Comparison of ENCODE assay signal across 1 cellular context in genomic region chr5:125659316-125660071, GRCh38.
TF ChIP-seq lines count a peak whose summit lies in the region.

No MANE protein-coding gene starts in this region.

TF ChIP-seq in HEK293, 187 proteins besides CTCF, POLR2A, EP300 and RAD21 (continued from another document and continues in another):
- TF ChIP-seq ZNF133 (tag by site-specific recombination; IDR thresholded peaks at IDR 0.05) (no peak), ZEB2 (tag by site-specific recombination; IDR thresholded peaks at IDR 0.05) (peak; percentile 91), ELK4 (IDR thresholded peaks at IDR 0.05; ENCODE audit: borderline replicate concordance, low read depth, low read length) (no peak), ZNF521 (tag by site-specific recombination; IDR thresholded peaks at IDR 0.05) (no peak), ZNF645 (tag by site-specific recombination; IDR thresholded peaks at IDR 0.05) (peak; percentile 85; the same call in 1 of the 2 replicates), ZNF214 (tag by site-specific recombination; IDR thresholded peaks at IDR 0.05; ENCODE audit: borderline replicate concordance) (no peak), ZNF324 (tag by site-specific recombination; IDR thresholded peaks at IDR 0.05) (0 out of 2 replicates have a peak, but pooled peaks have one; percentile 51), GLI2 (tag by site-specific recombination; IDR thresholded peaks at IDR 0.05; ENCODE audit: borderline replicate concordance, low read depth) (peak; percentile 81), ZBTB21 (tag by site-specific recombination; IDR thresholded peaks at IDR 0.05) (no peak), ZBTB10 (tag by site-specific recombination; IDR thresholded peaks at IDR 0.05) (no peak), ZNF791 (tag by site-specific recombination; IDR thresholded peaks at IDR 0.05) (no peak), ZNF677 (tag by site-specific recombination; IDR thresholded peaks at IDR 0.05) (no peak), PRDM4 (tag by site-specific recombination; IDR thresholded peaks at IDR 0.05) (peak; percentile 63; the same call in 1 of the 2 replicates), ZNF280D (tag by site-specific recombination; IDR thresholded peaks at IDR 0.05) (no peak), SP3 (tag by site-specific recombination; IDR thresholded peaks at IDR 0.05) (no peak; the same call in 1 of the 2 replicates), PRDM1 (tag by site-specific recombination; IDR thresholded peaks at IDR 0.05) (no peak), KLF17 (tag by site-specific recombination; IDR thresholded peaks at IDR 0.05) (no peak), ZNF701 (tag by site-specific recombination; IDR thresholded peaks at IDR 0.05) (no peak), PBX3 (CRISPR knock-in tag; IDR thresholded peaks at IDR 0.05) (no peak), ZNF248 (tag by site-specific recombination; IDR thresholded peaks at IDR 0.05) (no peak), INSM2 (tag by site-specific recombination; IDR thresholded peaks at IDR 0.05) (peak; percentile 47; the same call in 1 of the 2 replicates), ZSCAN16 (tag by site-specific recombination; IDR thresholded peaks at IDR 0.05) (no peak), ZNF580 (tag by site-specific recombination; IDR thresholded peaks at IDR 0.05) (peak; percentile 86), ZNF423 (tag by site-specific recombination; IDR thresholded peaks at IDR 0.05) (no peak), SCRT2 (tag by site-specific recombination; IDR thresholded peaks at IDR 0.05) (peak; percentile 31; the same call in 1 of the 2 replicates), ZSCAN4 (tag by site-specific recombination; IDR thresholded peaks at IDR 0.05) (peak; percentile 60), ZSCAN30 (tag by site-specific recombination; IDR thresholded peaks at IDR 0.05) (peak; percentile 57), ZNF777 (tag by site-specific recombination; IDR thresholded peaks at IDR 0.05; ENCODE audit: borderline replicate concordance) (no peak), ZBTB26 (tag by site-specific recombination; optimal IDR thresholded peaks at IDR 0.05) (no peak), ZNF621 (tag by site-specific recombination; IDR thresholded peaks at IDR 0.05) (peak; percentile 78; the same call in 1 of the 2 replicates), ZNF664 (tag by site-specific recombination; IDR thresholded peaks at IDR 0.05) (no peak; the same call in none of the 2 replicates), ZFP37 (tag by site-specific recombination; IDR thresholded peaks at IDR 0.05) (no peak), ZNF350 (tag by site-specific recombination; IDR thresholded peaks at IDR 0.05) (no peak), ZNF114 (tag by site-specific recombination; IDR thresholded peaks at IDR 0.05) (no peak), ZNF704 (tag by site-specific recombination; IDR thresholded peaks at IDR 0.05) (no peak), ZNF76 (tag by site-specific recombination; IDR thresholded peaks at IDR 0.05; ENCODE audit: borderline replicate concordance, low read depth) (peak; percentile 59; the same call in 1 of the 2 replicates), BCL11B (tag by site-specific recombination; IDR thresholded peaks at IDR 0.05; ENCODE audit: low read depth) (peak; percentile 79; the same call in 1 of the 2 replicates)
